10 cellular contexts compared by ENCODE assay signal in the genomic region with DNA sequence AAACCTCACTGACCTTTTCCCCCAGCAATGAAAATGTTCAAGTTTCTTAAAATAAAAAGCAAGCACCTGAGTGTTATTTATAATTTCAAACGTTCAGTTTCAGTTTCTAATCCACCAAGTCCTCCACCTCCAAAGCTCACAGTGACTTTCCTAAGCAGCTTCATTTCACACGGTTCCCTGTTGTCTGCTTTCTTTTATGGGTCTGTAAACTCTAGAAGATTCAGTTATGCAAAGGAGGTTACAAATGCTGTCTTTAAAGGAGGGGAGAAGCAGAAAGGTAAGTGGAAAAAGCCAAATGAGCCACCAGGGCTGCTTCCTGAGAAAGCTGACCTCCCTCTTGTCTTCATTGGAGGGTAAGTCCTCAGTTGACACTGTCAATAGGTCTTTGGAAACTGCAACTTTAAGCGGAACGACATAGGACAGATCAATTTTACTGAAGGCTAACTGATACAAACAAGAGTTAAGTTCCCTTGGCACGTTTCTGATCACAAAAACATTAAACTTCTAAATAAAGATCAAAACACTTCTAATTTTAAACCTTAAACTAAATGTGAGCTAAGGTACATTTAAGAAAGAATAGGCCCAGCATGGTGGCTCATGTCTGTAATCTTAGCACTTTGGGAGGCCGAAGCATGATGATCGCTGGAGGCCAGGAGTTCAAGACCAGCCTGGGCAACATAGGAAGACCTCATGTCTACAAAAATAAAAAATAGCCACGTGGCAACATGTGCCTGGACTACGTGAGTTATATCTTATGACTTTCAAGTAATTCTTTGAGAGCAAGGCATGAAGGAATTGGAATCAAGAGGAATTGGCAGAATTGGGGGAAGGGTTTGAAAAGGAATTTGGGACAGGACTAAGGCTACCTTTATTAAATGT.
A peak's percentile ranks its signal among the peaks of the same experiment; 100 is the strongest.
DNase-seq lines count a peak whose midpoint lies in the region; ATAC-seq and TF ChIP-seq lines count a peak whose summit lies in the region.
"Had no signal": no experiment of that assay in that cellular context is flagged by ENCODE, and none has a peak within 500 bp of the region (broad histone marks: within the 10 kb centered on the region; RNA-seq: fewer than 3 reads in every experiment).

No MANE protein-coding gene starts in this region.

- H4K8ac ChIP-seq in trophoblast cell (ENCODE audit: low read depth, low read length): no peak overlapping the region

- H3K36me3 ChIP-seq in DND-41 (ENCODE audit: insufficient read depth, low read length) (no peaks in the 10 kb centered on the region), SJCRH30 (no peaks in the 10 kb centered on the region), heart right ventricle (no peaks in the 10 kb centered on the region), trophoblast cell (ENCODE audit: control insufficient read depth in 1 of 2, insufficient read depth in 2 of 2, low read length in 2 of 2) (no peaks in the 10 kb centered on the region)

- H2AFZ ChIP-seq in DND-41 (ENCODE audit: low read depth, low read length): no peak overlapping the region
- no peak overlapping the region for H2AFZ ChIP-seq in trophoblast cell (ENCODE audit: insufficient read depth, low read length, poor library complexity)

- H2AK5ac ChIP-seq in trophoblast cell (ENCODE audit: low read length): no peak overlapping the region

- no peak overlapping the region for H3K4ac ChIP-seq in trophoblast cell (ENCODE audit: low read depth, low read length)

- H3K27me3 ChIP-seq in DND-41 (ENCODE audit: insufficient read depth, low read length, poor library complexity): no peaks in the 10 kb centered on the region
- no peaks in the 10 kb centered on the region for H3K27me3 ChIP-seq in SJCRH30
- H3K27me3 ChIP-seq in heart right ventricle: no peaks in the 10 kb centered on the region
- H3K27me3 ChIP-seq in trophoblast cell (ENCODE audit: insufficient read depth, low read length): no peaks in the 10 kb centered on the region

- no peak overlapping the region for H3K18ac ChIP-seq in trophoblast cell (ENCODE audit: low read length)

- TF ChIP-seq CTCF in DND-41 (IDR thresholded peaks at IDR 0.05; ENCODE audit: borderline replicate concordance, extremely low read depth, low read length, poor library complexity, severe bottlenecking): no peak
- no peak for TF ChIP-seq CTCF in heart right ventricle (IDR thresholded peaks at IDR 0.05)

- no peak overlapping the region for H2BK12ac ChIP-seq in trophoblast cell (ENCODE audit: low read length)

- H3K79me2 ChIP-seq in DND-41 (ENCODE audit: insufficient read depth, low read length): no peaks in the 10 kb centered on the region
- H3K79me2 ChIP-seq in trophoblast cell (ENCODE audit: control insufficient read depth, insufficient read depth, low read length, poor library complexity): no peaks in the 10 kb centered on the region

- ATAC-seq in DND-41 (ENCODE audit: insufficient read depth, low read depth) (no peak), HG02798 (IDR thresholded peaks at IDR 0.05; ENCODE audit: poor library complexity, unreplicated experiment) (peak; percentile 90), heart right ventricle (no peak)

- peaks cover 2 to 3% (median 3%) of the 10 kb centered on the region in 3 donors for H3K9me3 Mint-ChIP-seq in IgD-negative memory B cell

- H2BK5ac ChIP-seq in trophoblast cell (ENCODE audit: low read depth, low read length, poor library complexity): no peak overlapping the region

- H3K4me3 Mint-ChIP-seq in IgD-negative memory B cell: peak overlapping the region; percentile 35 to 78 (median 56)
- H3K4me3 Mint-ChIP-seq: activated naive CD8-positive, alpha-beta T cell treated with anti-CD3 and anti-CD28 coated beads for 36 hours had no signal

- H3K27me3 Mint-ChIP-seq in IgD-negative memory B cell: no peaks in the 10 kb centered on the region
- H3K27me3 Mint-ChIP-seq: activated naive CD8-positive, alpha-beta T cell treated with anti-CD3 and anti-CD28 coated beads for 36 hours had no signal

- H2BK120ac ChIP-seq in trophoblast cell (ENCODE audit: insufficient read depth, low read length, poor library complexity): no peak overlapping the region

- H3K4me3 ChIP-seq in DND-41 (ENCODE audit: low read depth in 1 of 2, low read length in 2 of 2) (no peak overlapping the region), SJCRH30 (no peak overlapping the region), heart right ventricle (no peak overlapping the region), trophoblast cell (ENCODE audit: low read depth, low read length) (no peak overlapping the region)

- no peak overlapping the region for H3K23ac ChIP-seq in trophoblast cell (ENCODE audit: low read length)

- H3K9ac ChIP-seq in DND-41 (ENCODE audit: low read depth, low read length) (no peak overlapping the region), trophoblast cell (ENCODE audit: low read length) (no peak overlapping the region)

- H3K4me1 ChIP-seq in DND-41 (ENCODE audit: insufficient read depth, low read length) (peaks cover 5% of the 10 kb centered on the region; the same call in 1 of the 2 replicates), SJCRH30 (peaks cover 3% of the 10 kb centered on the region), heart right ventricle (peaks cover 0 to 22% (median 0%) of the 10 kb centered on the region in 9 donors), trophoblast cell (ENCODE audit: control insufficient read depth in 1 of 2, insufficient read depth in 2 of 2, low read length in 2 of 2) (no peaks in the 10 kb centered on the region)

- intact Hi-C loops in heart right ventricle (cut with DNase I): no loop called here

- no peaks in the 10 kb centered on the region for H3K79me1 ChIP-seq in trophoblast cell (ENCODE audit: low read length)

- H3K36me3 Mint-ChIP-seq in IgD-negative memory B cell: peaks cover 6% of the 10 kb centered on the region
- H3K36me3 Mint-ChIP-seq: activated naive CD8-positive, alpha-beta T cell treated with anti-CD3 and anti-CD28 coated beads for 36 hours had no signal

- no peak overlapping the region for H3K4me2 ChIP-seq in DND-41 (ENCODE audit: insufficient read depth, low read length)
- no peak overlapping the region for H3K4me2 ChIP-seq in trophoblast cell (ENCODE audit: low read length)

- H3K27ac Mint-ChIP-seq in IgD-negative memory B cell: peak overlapping the region; percentile 47 to 88 (median 79)
- H3K27ac Mint-ChIP-seq: activated naive CD8-positive, alpha-beta T cell treated with anti-CD3 and anti-CD28 coated beads for 36 hours had no signal

- peaks cover 30 to 52% (median 42%) of the 10 kb centered on the region in 3 donors for H3K4me1 Mint-ChIP-seq in IgD-negative memory B cell

- H3K27ac ChIP-seq in DND-41 (ENCODE audit: low read length) (peak overlapping the region; percentile 48; the same call in 1 of the 2 replicates), SJCRH30 (no peak overlapping the region), heart right ventricle (no peak overlapping the region), trophoblast cell (ENCODE audit: low read depth, low read length) (no peak overlapping the region)

- H4K12ac ChIP-seq in trophoblast cell (ENCODE audit: low read depth, low read length): no peak overlapping the region

- DNase-seq in DND-41 (no peak), GM19238 (ENCODE audit: insufficient read length, low spot score) (peak; percentile 23), occipital lobe (lab: John Stamatoyannopoulos, UW) (no peak), SJCRH30 (no peak), heart right ventricle (no peak), trophoblast cell (no peak)
- DNase-seq: activated naive CD8-positive, alpha-beta T cell treated with anti-CD3 and anti-CD28 coated beads for 36 hours; erythroblast had no signal

- 66 to 69% methylated on average over 9 of the region's 9 CpGs for WGBS in heart right ventricle, 2 donors
- no CpG with 5 or more reads among the region's 9 CpGs for WGBS in trophoblast cell (ENCODE audit: extremely low coverage, insufficient coverage, insufficient read length)

- H4K20me1 ChIP-seq in DND-41 (ENCODE audit: insufficient read depth, low read length): no peaks in the 10 kb centered on the region

- H4K91ac ChIP-seq in trophoblast cell (ENCODE audit: low read depth, low read length): no peak overlapping the region

- H3K14ac ChIP-seq in trophoblast cell (ENCODE audit: low read length): no peak overlapping the region

- H3K9me3 ChIP-seq in DND-41 (ENCODE audit: insufficient read depth, low read length, severe bottlenecking) (no peaks in the 10 kb centered on the region), SJCRH30 (replicated peaks) (peaks cover 4% of the 10 kb centered on the region; the same call in 1 of the 2 replicates), heart right ventricle (peaks cover 0 to 10% (median 0%) of the 10 kb centered on the region in 11 donors), trophoblast cell (ENCODE audit: insufficient read depth, low read depth, low read length) (peaks cover 5% of the 10 kb centered on the region)
